1 cellular context compared by ENCODE assay signal in the genomic region with DNA sequence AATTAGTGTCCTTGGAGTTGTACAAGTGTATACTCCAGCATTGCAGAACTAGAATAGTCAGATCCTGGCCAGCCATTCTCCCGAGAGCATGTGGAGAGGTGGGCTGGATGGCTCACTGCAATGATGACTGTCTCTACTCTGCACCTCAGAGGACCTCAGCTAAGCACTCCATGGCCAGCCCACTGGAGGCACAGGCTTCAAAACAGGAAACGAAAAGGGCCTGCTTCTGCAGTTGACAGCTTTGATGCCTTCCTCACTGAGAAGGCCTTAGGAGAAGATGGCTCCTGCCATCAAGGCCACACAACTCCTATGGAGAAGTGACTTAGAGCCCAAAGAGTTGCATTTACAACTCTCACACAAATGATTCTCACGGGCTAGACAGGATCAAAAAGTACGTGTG.
TF ChIP-seq lines count a peak whose summit lies in the region.

No MANE protein-coding gene starts in this region.

TF ChIP-seq in WTC11, 78 proteins besides CTCF, POLR2A, EP300 and RAD21 (continued from another document):
- TF ChIP-seq AR (CRISPR knock-in tag; IDR thresholded peaks at IDR 0.05): no peak
- no peak for TF ChIP-seq ZNF138 (CRISPR knock-in tag; conservative IDR thresholded peaks at IDR 0.05)
- no peak for TF ChIP-seq ELF4 (CRISPR knock-in tag; IDR thresholded peaks at IDR 0.05; ENCODE audit: low read depth)
- TF ChIP-seq OVOL2 (CRISPR knock-in tag; IDR thresholded peaks at IDR 0.05; ENCODE audit: borderline replicate concordance): no peak
- no peak for TF ChIP-seq PRRX2 (CRISPR knock-in tag; IDR thresholded peaks at IDR 0.05)
- TF ChIP-seq, protein P1, sequence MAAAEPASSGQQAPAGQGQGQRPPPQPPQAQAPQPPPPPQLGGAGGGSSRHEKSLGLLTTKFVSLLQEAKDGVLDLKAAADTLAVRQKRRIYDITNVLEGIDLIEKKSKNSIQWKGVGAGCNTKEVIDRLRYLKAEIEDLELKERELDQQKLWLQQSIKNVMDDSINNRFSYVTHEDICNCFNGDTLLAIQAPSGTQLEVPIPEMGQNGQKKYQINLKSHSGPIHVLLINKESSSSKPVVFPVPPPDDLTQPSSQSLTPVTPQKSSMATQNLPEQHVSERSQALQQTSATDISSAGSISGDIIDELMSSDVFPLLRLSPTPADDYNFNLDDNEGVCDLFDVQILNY (CRISPR knock-in tag; IDR thresholded peaks at IDR 0.05): no peak
- TF ChIP-seq ZBTB21 (CRISPR knock-in tag; IDR thresholded peaks at IDR 0.05; ENCODE audit: borderline replicate concordance): no peak
- TF ChIP-seq, protein P2, sequence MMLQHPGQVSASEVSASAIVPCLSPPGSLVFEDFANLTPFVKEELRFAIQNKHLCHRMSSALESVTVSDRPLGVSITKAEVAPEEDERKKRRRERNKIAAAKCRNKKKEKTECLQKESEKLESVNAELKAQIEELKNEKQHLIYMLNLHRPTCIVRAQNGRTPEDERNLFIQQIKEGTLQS (CRISPR knock-in tag; conservative IDR thresholded peaks at IDR 0.05): no peak
TF ChIP-seq in WTC11: peak in this region for 0.
